2 cellular contexts compared by ENCODE assay signal in genomic region chr14:23044840-23045239, GRCh38.
TF ChIP-seq lines count a peak whose summit lies in the region.

No MANE protein-coding gene starts in this region.

TF ChIP-seq in GM23338, 12 proteins besides CTCF, POLR2A, EP300 and RAD21:
- TF ChIP-seq CREB1 (CRISPR knock-in tag; IDR thresholded peaks at IDR 0.05; ENCODE audit: low read depth): no peak
- TF ChIP-seq STAT1 (IDR thresholded peaks at IDR 0.05; ENCODE audit: unreplicated experiment): no peak
- TF ChIP-seq ZNF331 (CRISPR knock-in tag; IDR thresholded peaks at IDR 0.05; ENCODE audit: low read depth): no peak
- no peak for TF ChIP-seq NANOG (IDR thresholded peaks at IDR 0.05; ENCODE audit: borderline replicate concordance)
- TF ChIP-seq EZH2phosphoT487 (IDR thresholded peaks at IDR 0.05; ENCODE audit: unreplicated experiment): no peak
- TF ChIP-seq EZH2 (IDR thresholded peaks at IDR 0.05; ENCODE audit: low read depth, unreplicated experiment): no peak
- TF ChIP-seq ZNF462 (CRISPR knock-in tag; IDR thresholded peaks at IDR 0.05): no peak
- no peak for TF ChIP-seq ZNF114 (CRISPR knock-in tag; IDR thresholded peaks at IDR 0.05)
- TF ChIP-seq REST (IDR thresholded peaks at IDR 0.05; ENCODE audit: unreplicated experiment): no peak
- no peak for TF ChIP-seq JUNB (IDR thresholded peaks at IDR 0.05; ENCODE audit: unreplicated experiment)
- no peak for TF ChIP-seq ETS1 (IDR thresholded peaks at IDR 0.05)
- TF ChIP-seq POLR2AphosphoS5 (IDR thresholded peaks at IDR 0.05; ENCODE audit: low read depth): no peak

TF ChIP-seq in endothelial cell of umbilical vein, 7 proteins besides CTCF, POLR2A, EP300 and RAD21:
- no peak for TF ChIP-seq MAX (IDR thresholded peaks at IDR 0.05; ENCODE audit: insufficient read depth, insufficient read length)
- no peak for TF ChIP-seq FOS (IDR thresholded peaks at IDR 0.05; ENCODE audit: borderline replicate concordance, insufficient read depth, low read length)
TF ChIP-seq in endothelial cell of umbilical vein: peak in this region for 0.
